8 cellular contexts compared by ENCODE assay signal in the genomic region with DNA sequence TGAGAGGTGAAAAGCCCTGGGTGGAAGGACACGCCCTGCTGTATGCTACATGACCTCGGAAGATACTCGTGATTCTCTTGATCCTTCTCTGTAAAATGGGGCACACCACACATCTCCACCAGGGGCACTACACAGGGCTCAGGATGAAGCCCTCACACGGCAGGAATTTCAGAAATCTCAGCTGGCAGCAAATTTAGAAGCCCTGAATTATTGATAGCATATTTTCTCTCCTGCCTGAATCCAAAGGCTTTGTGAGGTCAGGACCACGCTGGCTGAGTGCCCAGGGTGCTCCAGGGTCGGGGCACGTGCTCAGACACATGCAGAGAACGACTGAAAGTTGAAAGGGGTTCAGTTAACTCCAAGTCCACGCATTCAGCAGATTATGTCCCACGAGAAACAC. TPM values are rescaled to one million over a fixed set of nuclear protein-coding genes. Genes with fewer than 3 reads are reported as not detected.
DNase-seq lines count a peak whose midpoint lies in the region; ATAC-seq, FAIRE-seq and TF ChIP-seq lines count a peak whose summit lies in the region.

No MANE protein-coding gene starts in this region.

- DNase-seq in GM12892 (ENCODE audit: insufficient read length) (peak; percentile 40), SJCRH30 (peak; percentile 28 to 41), right atrium auricular region (ENCODE audit: low spot score) (peak; percentile 66), small intestine (peak; percentile 35)
- peak; percentile 43 for DNase-seq in activated naive CD8-positive, alpha-beta T cell treated with anti-CD3 and anti-CD28 coated beads, Interleukin-2, amount 50 U/mL, for 24 hours

- ATAC-seq in HG03520 (IDR thresholded peaks at IDR 0.05; ENCODE audit: unreplicated experiment) (peak; percentile 55), GM19023 (IDR thresholded peaks at IDR 0.05; ENCODE audit: unreplicated experiment) (no peak)
- ATAC-seq in activated naive CD8-positive, alpha-beta T cell treated with anti-CD3 and anti-CD28 coated beads, Interleukin-2, amount 50 U/mL, for 24 hours = peak; percentile 66

- H3K27ac Mint-ChIP-seq in activated naive CD8-positive, alpha-beta T cell treated with anti-CD3 and anti-CD28 coated beads, Interleukin-2, amount 50 U/mL, for 24 hours = peak overlapping the region; percentile 60

- H3K4me1 ChIP-seq in SJCRH30 (no peaks in the 10 kb centered on the region), right atrium auricular region (peaks cover 0 to 21% of the 10 kb centered on the region in 2 donors), small intestine (ENCODE audit: control insufficient read depth in 2 of 2, insufficient read depth in 1 of 2, low read depth in 1 of 2, low read length in 1 of 2) (peaks cover 2 to 4% of the 10 kb centered on the region in 2 donors)

- TF ChIP-seq CTCF in right atrium auricular region (IDR thresholded peaks at IDR 0.05) = peak; percentile 47 to 64

- peaks cover 40% of the 10 kb centered on the region for H3K4me1 Mint-ChIP-seq in activated naive CD8-positive, alpha-beta T cell treated with anti-CD3 and anti-CD28 coated beads, Interleukin-2, amount 50 U/mL, for 24 hours

- no peaks in the 10 kb centered on the region for H3K9me3 ChIP-seq in SJCRH30 (replicated peaks)
- no peaks in the 10 kb centered on the region for H3K9me3 ChIP-seq in right atrium auricular region
- H3K9me3 ChIP-seq in small intestine (ENCODE audit: control insufficient read depth, low read depth) = no peaks in the 10 kb centered on the region

- no peak overlapping the region for H3K4me3 ChIP-seq in SJCRH30
- no peak overlapping the region for H3K4me3 ChIP-seq in right atrium auricular region
- no peak overlapping the region for H3K4me3 ChIP-seq in small intestine (ENCODE audit: low read depth in 1 of 2, low read length in 2 of 2)

- H3K36me3 Mint-ChIP-seq in activated naive CD8-positive, alpha-beta T cell treated with anti-CD3 and anti-CD28 coated beads, Interleukin-2, amount 50 U/mL, for 24 hours (ENCODE audit: low read depth) = no peaks in the 10 kb centered on the region

- TF ChIP-seq POLR2A in GM12892 (IDR thresholded peaks at IDR 0.05; ENCODE audit: low read depth, low read length) = no peak

- H3K27me3 Mint-ChIP-seq in activated naive CD8-positive, alpha-beta T cell treated with anti-CD3 and anti-CD28 coated beads, Interleukin-2, amount 50 U/mL, for 24 hours = no peaks in the 10 kb centered on the region

- no peak overlapping the region for H3K4me3 Mint-ChIP-seq in activated naive CD8-positive, alpha-beta T cell treated with anti-CD3 and anti-CD28 coated beads, Interleukin-2, amount 50 U/mL, for 24 hours

- no peaks in the 10 kb centered on the region for H3K27me3 ChIP-seq in SJCRH30
- H3K27me3 ChIP-seq in right atrium auricular region = no peaks in the 10 kb centered on the region
- H3K27me3 ChIP-seq in small intestine (ENCODE audit: control insufficient read depth in 2 of 2, insufficient read depth in 2 of 2, low read length in 2 of 2) = no peaks in the 10 kb centered on the region

- H3K27ac ChIP-seq in SJCRH30 (no peak overlapping the region), right atrium auricular region (peak overlapping the region; percentile 50 to 80), small intestine (ENCODE audit: low read depth in 1 of 2, low read length in 1 of 2) (peak overlapping the region in 1 of 2 donors; percentile 53)

- H3K9me3 Mint-ChIP-seq in activated naive CD8-positive, alpha-beta T cell treated with anti-CD3 and anti-CD28 coated beads, Interleukin-2, amount 50 U/mL, for 24 hours = no peaks in the 10 kb centered on the region

- peak; percentile 76 for FAIRE-seq in A204.1 (lab: Jason Lieb, UNC)
- FAIRE-seq in GM12892 (lab: Jason Lieb, UNC) = peak; percentile 24
- FAIRE-seq in small intestine (lab: Jason Lieb, UNC) = no peak

- H3K36me3 ChIP-seq in SJCRH30 (no peaks in the 10 kb centered on the region), right atrium auricular region (no peaks in the 10 kb centered on the region), small intestine (ENCODE audit: control insufficient read depth in 2 of 2, insufficient read depth in 2 of 2, low read length in 2 of 2) (no peaks in the 10 kb centered on the region)

- WGBS in small intestine, 3 donors = 26 to 39% (median 32%) methylated on average over 10 of the region's 10 CpGs

RNA-seq across cellular contexts. Expression of a gene that starts 42.1 kb away (rescaled TPM):
- not detected for polyA plus RNA-seq in GM12892 (2012; ENCODE audit: missing spikeins)
- not detected in 2 replicates for total RNA-seq in SJCRH30 (2014; rRNA removed; shearing (Covaris generic))
- total RNA-seq in right atrium auricular region = under 1 TPM; 0.04 to 0.07 TPM
- 1 to 10 TPM in 1 of 3 donors, not detected in 2; 1.1 TPM for polyA plus RNA-seq in small intestine
